9 cellular contexts compared by ENCODE assay signal in genomic region chr20:62238569-62239277, GRCh38. TPM values are rescaled to one million over a fixed set of nuclear protein-coding genes. Genes with fewer than 3 reads are reported as not detected.
DNase-seq lines count a peak whose midpoint lies in the region; ATAC-seq and TF ChIP-seq lines count a peak whose summit lies in the region.
"Had no signal": no experiment of that assay in that cellular context is flagged by ENCODE, and none has a peak within 500 bp of the region (broad histone marks: within the 10 kb centered on the region; RNA-seq: fewer than 3 reads in every experiment).

No MANE protein-coding gene starts in this region.

- peaks cover 47% of the 10 kb centered on the region for H3K79me2 ChIP-seq in GM23338 (replicated peaks; ENCODE audit: insufficient read depth)

- H3F3A ChIP-seq in GM23338 (replicated peaks; ENCODE audit: low read depth): 0 out of 2 replicates have a peak, but pooled peaks cover 3% of the 10 kb centered on the region

- TF ChIP-seq CTCF in GM23338 (conservative IDR thresholded peaks at IDR 0.05; ENCODE audit: low read depth in 2 of 2) (no peak), NB4 (IDR thresholded peaks at IDR 0.05; ENCODE audit: low read depth, low read length) (no peak), chondrocyte (IDR thresholded peaks at IDR 0.05) (no peak), omental fat pad (IDR thresholded peaks at IDR 0.05) (no peak)

- peak overlapping the region; percentile 43; the same call in 1 of the 2 replicates for H2AFZ ChIP-seq in GM23338

- no peaks in the 10 kb centered on the region for H3K9me3 ChIP-seq in mononuclear cell (ENCODE audit: low read depth, low read length)

- H3K4me2 ChIP-seq in GM23338: peak overlapping the region; percentile 96

- no peak overlapping the region for H3K27ac Mint-ChIP-seq in GM23338
- H3K27ac Mint-ChIP-seq in chondrocyte (ENCODE audit: unreplicated experiment): peak overlapping the region; percentile 74

- peaks cover 9% of the 10 kb centered on the region for H3K4me1 ChIP-seq in GM23338 (ENCODE audit: insufficient read depth)
- peaks cover 46% of the 10 kb centered on the region for H3K4me1 ChIP-seq in mononuclear cell (ENCODE audit: insufficient read depth, low read length)

- DNase-seq in EH (ENCODE audit: low read depth): peak; percentile 24
- peak; percentile 61 for DNase-seq in GM23338 (ENCODE audit: low spot score)
- DNase-seq in NB4 (ENCODE audit: low read depth): no peak
- DNase-seq in chondrocyte (ENCODE audit: low spot score): no peak
- no peak for DNase-seq in DMS114 treated with DMSO at 0.1 percent for 48 hours (lab: John Stamatoyannopoulos, UW; ENCODE audit: unreplicated experiment)
- DNase-seq in omental fat pad (ENCODE audit: low spot score): no peak

- no peaks in the 10 kb centered on the region for H3K36me3 ChIP-seq in GM23338 (ENCODE audit: insufficient read depth)

- H3K4me1 Mint-ChIP-seq in GM23338 (peaks cover 6% of the 10 kb centered on the region; the same call in 2 of the 3 replicates), chondrocyte (ENCODE audit: low read depth) (peaks cover 36% of the 10 kb centered on the region)

- H3K4me3 Mint-ChIP-seq in GM23338 (peak overlapping the region; percentile 83), chondrocyte (ENCODE audit: unreplicated experiment) (peak overlapping the region; percentile 78)

- peak; percentile 18 for ATAC-seq in GM23338
- ATAC-seq in GM18861 (IDR thresholded peaks at IDR 0.05; ENCODE audit: unreplicated experiment): no peak
- no peak for ATAC-seq in omental fat pad (ENCODE audit: low FRiP score)

- H3K4me3 ChIP-seq in GM23338 (peak overlapping the region; percentile 83), NB4 (ENCODE audit: low read depth, low read length) (peak overlapping the region; percentile 74), mononuclear cell (ENCODE audit: low read length) (peak overlapping the region; percentile 48)

- H3K27me3 ChIP-seq in GM23338 (ENCODE audit: insufficient read depth): no peaks in the 10 kb centered on the region
- no peaks in the 10 kb centered on the region for H3K27me3 ChIP-seq in mononuclear cell (ENCODE audit: insufficient read depth, low read length)

- H3K27me3 Mint-ChIP-seq in GM23338 (ENCODE audit: insufficient read depth, low read depth, poor library complexity) (peaks cover 10% of the 10 kb centered on the region), chondrocyte (ENCODE audit: low read depth) (no peaks in the 10 kb centered on the region)

- TF ChIP-seq POLR2A in NB4 (IDR thresholded peaks at IDR 0.05; ENCODE audit: extremely low read depth, insufficient read length): no peak

- peak overlapping the region; percentile 66; the same call in 1 of the 2 replicates for H3K27ac ChIP-seq in GM23338 (ENCODE audit: low read depth)

- no peaks in the 10 kb centered on the region for H3K9me2 ChIP-seq in GM23338 (ENCODE audit: insufficient read depth)

- H3K9me3 Mint-ChIP-seq in GM23338: no peaks in the 10 kb centered on the region
- H3K9me3 Mint-ChIP-seq in chondrocyte (ENCODE audit: low read depth): no peaks in the 10 kb centered on the region

- peaks cover 16% of the 10 kb centered on the region for H4K20me1 ChIP-seq in GM23338 (replicated peaks; ENCODE audit: insufficient read depth)

- H3K36me3 Mint-ChIP-seq in GM23338 (ENCODE audit: low read depth) (peaks cover 5% of the 10 kb centered on the region; the same call in 1 of the 3 replicates), chondrocyte (ENCODE audit: low read depth) (peaks cover 3% of the 10 kb centered on the region)

TF ChIP-seq in GM23338, 12 proteins besides CTCF, POLR2A, EP300 and RAD21:
- TF ChIP-seq STAT1 (IDR thresholded peaks at IDR 0.05; ENCODE audit: unreplicated experiment): no peak
- TF ChIP-seq ZNF462 (CRISPR knock-in tag; IDR thresholded peaks at IDR 0.05): no peak
- TF ChIP-seq ETS1 (IDR thresholded peaks at IDR 0.05): no peak
- TF ChIP-seq POLR2AphosphoS5 (IDR thresholded peaks at IDR 0.05; ENCODE audit: low read depth): no peak
- TF ChIP-seq JUNB (IDR thresholded peaks at IDR 0.05; ENCODE audit: unreplicated experiment): no peak
- TF ChIP-seq CREB1 (CRISPR knock-in tag; IDR thresholded peaks at IDR 0.05; ENCODE audit: low read depth): no peak
TF ChIP-seq in GM23338: peak in this region for 0.

RNA-seq across cellular contexts. Expression of gene OSBPL2, which starts 0.4 kb away (rescaled TPM):
- total RNA-seq in GM23338 (2014; rRNA removed; shearing (Covaris generic)): 24.2 and 31.2 TPM in 2 replicates
- 16.6 and 19.4 TPM in 2 replicates for polyA plus RNA-seq in GM23338 (2016; fragmentation: Nextera tagmentation; extraction: Ambion mirVana)
- total RNA-seq in chondrocyte: 44.4 to 49.0 TPM (median 48.3 TPM) in 3 replicates
- 36.0 TPM for total RNA-seq in mononuclear cell
- total RNA-seq in omental fat pad: 10 to 100 TPM; 24.3 to 35.9 (median 26.3) TPM

RNA-seq across cellular contexts. Expression of gene HRH3, which starts 18.6 kb away (rescaled TPM):
- total RNA-seq in GM23338 (2014; rRNA removed; shearing (Covaris generic)): 2.9 and 5.2 TPM in 2 replicates
- polyA plus RNA-seq in GM23338 (2016; fragmentation: Nextera tagmentation; extraction: Ambion mirVana): 1.5 and 2.0 TPM in 2 replicates
- total RNA-seq in chondrocyte (not detected in 3 replicates), mononuclear cell (not detected), omental fat pad (not detected)
- total RNA-seq: activated CD8-positive, alpha-beta memory T cell treated with anti-CD3 and anti-CD28 coated beads for 36 hours had no signal

RNA-seq across cellular contexts. Expression of gene MTG2, which starts 55.9 kb away (rescaled TPM):
- 11.3 and 13.6 TPM in 2 replicates for total RNA-seq in GM23338 (2014; rRNA removed; shearing (Covaris generic))
- 11.7 and 15.4 TPM in 2 replicates for polyA plus RNA-seq in GM23338 (2016; fragmentation: Nextera tagmentation; extraction: Ambion mirVana)
- 22.3 to 28.3 TPM (median 22.6 TPM) in 3 replicates for total RNA-seq in chondrocyte
- 3.1 TPM for total RNA-seq in mononuclear cell
- total RNA-seq in omental fat pad: 10 to 100 TPM; 19.3 to 32.5 (median 26.3) TPM

Comparison
In these comparisons a context has a peak if more than half of its experiments do, and no peak if none do; other contexts are left out.
1. DNase-seq: peak in EH (single experiment) and GM23338 (single experiment); none in NB4 (single experiment), chondrocyte (single experiment), DMS114 treated with DMSO at 0.1 percent for 48 hours (single experiment) and omental fat pad (single experiment).
2. Peak in every context shown above with its lines, with median percentiles within 50 percentile points of each other: H3K4me3 ChIP-seq.